7 cellular contexts compared by ENCODE assay signal in the genomic region with DNA sequence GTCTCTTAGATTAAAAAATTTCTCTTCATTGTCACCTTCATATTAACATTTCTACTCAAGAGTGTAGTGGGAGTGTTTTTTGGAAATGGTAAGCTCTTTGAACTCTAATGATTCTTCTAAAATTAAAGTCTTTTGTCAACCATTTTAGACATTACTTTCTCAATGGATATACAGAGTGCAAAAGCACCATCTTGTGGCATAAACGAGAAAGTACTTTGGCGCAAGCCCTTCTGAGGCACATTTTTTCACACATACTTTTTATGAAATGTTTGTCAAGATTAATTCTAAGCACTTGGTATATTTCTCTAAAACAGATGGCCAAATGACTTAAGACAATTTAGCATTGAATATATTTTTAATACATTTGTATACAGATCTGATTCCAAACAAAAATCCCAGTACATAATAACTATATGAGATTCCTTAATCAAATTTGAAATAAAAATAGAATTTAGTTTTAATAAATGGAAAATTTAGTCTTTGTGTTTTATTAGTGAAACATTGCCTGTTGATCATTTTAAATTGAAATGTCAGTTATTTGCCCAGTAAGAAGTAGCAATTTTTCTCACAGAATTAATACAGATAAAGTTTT.
DNase-seq lines count a peak whose midpoint lies in the region; ATAC-seq and TF ChIP-seq lines count a peak whose summit lies in the region.

No MANE protein-coding gene starts in this region.

- intact Hi-C loops in vagina (cut with DNase I), result no loop called here

- peak overlapping the region; percentile 28 for H2AFZ ChIP-seq in DND-41 (ENCODE audit: low read depth, low read length)

- H3K9ac ChIP-seq in DND-41 (ENCODE audit: low read depth, low read length), result peak overlapping the region; percentile 36

- peak; percentile 64 for ATAC-seq in DND-41 (ENCODE audit: insufficient read depth, low read depth)
- ATAC-seq in GM19351 (IDR thresholded peaks at IDR 0.05; ENCODE audit: unreplicated experiment), result peak; percentile 69
- peak; percentile 63 for ATAC-seq in HG03342 (IDR thresholded peaks at IDR 0.05; ENCODE audit: unreplicated experiment)

- H3K9me3 ChIP-seq in DND-41 (ENCODE audit: insufficient read depth, low read length, severe bottlenecking), result no peaks in the 10 kb centered on the region
- no peaks in the 10 kb centered on the region for H3K9me3 ChIP-seq in vagina

- in situ Hi-C loops in brain microvascular endothelial cell (cut with HindIII; ENCODE audit: low pct_ligation_motif_present, low sequenced_read_pairs), result loop anchor here (25.0 kb wide), 1 partner anchor 857 kb away; the partner anchor contains the start of gene NR4A2

- H3K4me1 ChIP-seq in DND-41 (ENCODE audit: insufficient read depth, low read length) (peaks cover 34% of the 10 kb centered on the region), vagina (no peaks in the 10 kb centered on the region)

- H3K4me3 ChIP-seq in DND-41 (ENCODE audit: low read depth in 1 of 2, low read length in 2 of 2), result no peak overlapping the region
- no peak overlapping the region for H3K4me3 ChIP-seq in brain microvascular endothelial cell (ENCODE audit: low read depth, low read length)
- no peak overlapping the region for H3K4me3 ChIP-seq in vagina

- H3K79me2 ChIP-seq in DND-41 (ENCODE audit: insufficient read depth, low read length), result no peaks in the 10 kb centered on the region

- DNase-seq in DND-41 (peak; percentile 65), NCI-H748 treated with DMSO at 0.1 percent for 48 hours (lab: John Stamatoyannopoulos, UW) (peak; percentile 43), brain microvascular endothelial cell (peak; percentile 67), kidney tubule cell (ENCODE audit: low spot score) (peak; percentile 65), vagina (ENCODE audit: extremely low spot score in 2 of 2) (no peak)

- peak overlapping the region; percentile 85 for H3K27ac ChIP-seq in DND-41 (ENCODE audit: low read length)
- peak overlapping the region; percentile 19 for H3K27ac ChIP-seq in brain microvascular endothelial cell
- H3K27ac ChIP-seq in vagina, result no peak overlapping the region

- no peaks in the 10 kb centered on the region for H3K27me3 ChIP-seq in DND-41 (ENCODE audit: insufficient read depth, low read length, poor library complexity)
- no peaks in the 10 kb centered on the region for H3K27me3 ChIP-seq in brain microvascular endothelial cell (replicated peaks)
- no peaks in the 10 kb centered on the region for H3K27me3 ChIP-seq in vagina

- peak; percentile 94 for TF ChIP-seq CTCF in DND-41 (IDR thresholded peaks at IDR 0.05; ENCODE audit: borderline replicate concordance, extremely low read depth, low read length, poor library complexity, severe bottlenecking)
- TF ChIP-seq CTCF in brain microvascular endothelial cell (IDR thresholded peaks at IDR 0.05; ENCODE audit: low read depth, low read length, missing control alignments), result peak; percentile 73
- TF ChIP-seq CTCF in vagina (IDR thresholded peaks at IDR 0.05), result peak; percentile 32 to 65 (median 65)

- no peaks in the 10 kb centered on the region for H4K20me1 ChIP-seq in DND-41 (ENCODE audit: insufficient read depth, low read length)

- no peak for TF ChIP-seq POLR2A in vagina (IDR thresholded peaks at IDR 0.05)

- peak overlapping the region; percentile 30; the same call in 1 of the 2 replicates for H3K4me2 ChIP-seq in DND-41 (ENCODE audit: insufficient read depth, low read length)

- no peaks in the 10 kb centered on the region for H3K36me3 ChIP-seq in DND-41 (ENCODE audit: insufficient read depth, low read length)
- no peaks in the 10 kb centered on the region for H3K36me3 ChIP-seq in brain microvascular endothelial cell (replicated peaks)
- H3K36me3 ChIP-seq in vagina, result no peaks in the 10 kb centered on the region

Comparison
In these comparisons a context has a peak if more than half of its experiments do, and no peak if none do; other contexts are left out.
1. DNase-seq: peak in DND-41 (single experiment), NCI-H748 treated with DMSO at 0.1 percent for 48 hours (single experiment), brain microvascular endothelial cell (single experiment) and kidney tubule cell (single experiment); none in vagina (0 of 2).
2. Peak in every context shown above with its lines, with median percentiles within 50 percentile points of each other: ATAC-seq and CTCF ChIP-seq.